In the genomic region with DNA sequence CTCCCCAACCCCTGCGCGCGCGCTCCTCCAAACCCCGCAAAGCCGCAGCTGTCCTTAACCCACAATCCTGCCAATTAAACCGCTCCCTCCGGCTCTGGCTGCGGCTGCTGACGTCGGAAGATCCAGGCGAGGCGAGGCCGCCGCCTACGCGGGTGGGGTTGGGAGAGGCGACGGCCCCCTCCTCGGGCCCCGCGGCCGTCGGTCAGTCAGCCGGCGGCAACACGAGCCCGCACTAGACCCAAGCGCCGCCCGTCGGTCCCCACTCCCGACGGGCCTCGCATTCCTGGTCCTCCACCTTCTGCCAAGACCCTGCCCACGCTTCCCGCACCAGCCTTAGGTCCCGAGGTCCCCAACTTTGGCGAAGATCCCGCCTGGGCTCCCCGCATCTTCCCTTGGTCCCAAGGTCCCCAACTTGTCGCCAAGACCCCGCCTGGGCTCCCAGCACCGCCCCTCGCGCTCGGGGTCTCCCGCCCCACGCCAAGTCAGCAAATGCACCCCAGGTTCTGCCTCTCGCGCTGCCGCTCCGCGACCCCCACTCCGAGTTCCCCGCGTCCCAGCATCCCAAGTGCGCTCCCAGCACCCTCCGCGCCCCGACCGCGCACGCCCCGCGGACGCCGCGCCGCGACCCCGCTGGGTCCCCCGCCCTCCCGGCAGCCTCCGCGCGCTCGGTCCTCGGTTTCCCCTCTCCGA, we compare ENCODE assay signal across 9 cellular contexts.
DNase-seq lines count a peak whose midpoint lies in the region; ATAC-seq, FAIRE-seq and TF ChIP-seq lines count a peak whose summit lies in the region.
"Had no signal": no experiment of that assay in that cellular context is flagged by ENCODE, and none has a peak within 500 bp of the region (broad histone marks: within the 10 kb centered on the region; RNA-seq: fewer than 3 reads in every experiment).

No MANE protein-coding gene starts in this region.

- no peaks in the 10 kb centered on the region for H3K79me1 ChIP-seq in H1 (ENCODE audit: low read depth, low read length)

- peaks cover 9% of the 10 kb centered on the region; the same call in 1 of the 2 replicates for H3K23me2 ChIP-seq in H1 (ENCODE audit: low read depth, low read length)

- H3K4me3 Mint-ChIP-seq in mesothelial cell of epicardium, result peak overlapping the region; percentile 44
- H3K4me3 Mint-ChIP-seq: activated CD8-positive, alpha-beta T cell treated with anti-CD3 and anti-CD28 coated beads for 36 hours had no signal

- no peak for TF ChIP-seq POLR2A in H1 (IDR thresholded peaks at IDR 0.05; ENCODE audit: control extremely low read depth in 1 of 2, low read depth in 2 of 2, low read length in 2 of 2)

- no peak overlapping the region for H3K9ac ChIP-seq in H1 (replicated peaks in 1 of 4; ENCODE audit: extremely low read depth in 1 of 4, low read depth in 3 of 4, low read length in 3 of 4)

- no peak for FAIRE-seq in H1 (lab: Jason Lieb, UNC)

- H2AFZ ChIP-seq in H1 (ENCODE audit: low read length), result peak overlapping the region; percentile 68; the same call in 1 of the 2 replicates

- H3K27me3 ChIP-seq in H1 (replicated peaks in 1 of 4; ENCODE audit: control insufficient read depth in 3 of 4, extremely low read depth in 1 of 4, insufficient read depth in 3 of 4, low read length in 3 of 4) (peaks cover 20 to 76% (median 51%) of the 10 kb centered on the region in 4 experiments), MG63 (peaks cover 7% of the 10 kb centered on the region; the same call in 1 of the 2 replicates)

- CTCF ChIA-PET in H1 (lab: Charles Lee; ENCODE audit: partially characterized antibody), result interaction anchor here (0.5 to 5.5 kb wide), 8 partner anchors 11 to 178 kb away, joined by 3 to 89 read pairs (median 4); no protein-coding TSS in a partner anchor

- no peaks in the 10 kb centered on the region for H3K36me3 Mint-ChIP-seq in mesothelial cell of epicardium

- peak; percentile 43 for DNase-seq in activated effector memory CD4-positive, alpha-beta T cell treated with anti-CD3 and anti-CD28 coated beads, Interleukin-2, amount 50 U/mL, for 16 hours
- DNase-seq in activated effector memory CD4-positive, alpha-beta T cell treated with Interleukin-2 at 50 U/mL for 16 hours, result no peak
- DNase-seq in H1 (ENCODE audit: low read depth in 1 of 2, low spot score in 2 of 2) (peak in 1 of 2 experiments; percentile 58), mesothelial cell of epicardium (ENCODE audit: low spot score in 2 of 2, unreplicated experiment in 2 of 2) (no peak), medulla oblongata (ENCODE audit: extremely low spot score) (no peak), MG63 (no peak)
- DNase-seq: activated CD8-positive, alpha-beta T cell treated with anti-CD3 and anti-CD28 coated beads for 36 hours had no signal

- peak overlapping the region; percentile 30 for H4K5ac ChIP-seq in H1 (ENCODE audit: insufficient read length, low read depth, low read length)

- no peak for TF ChIP-seq EP300 in H1 (IDR thresholded peaks at IDR 0.05; ENCODE audit: borderline replicate concordance in 1 of 2, low read depth in 2 of 2, low read length in 2 of 2)

- H2BK20ac ChIP-seq in H1 (ENCODE audit: low read length), result no peak overlapping the region

- no peak overlapping the region for H2AK5ac ChIP-seq in H1 (ENCODE audit: low read depth, low read length)

- no peaks in the 10 kb centered on the region for H3K9me3 Mint-ChIP-seq in mesothelial cell of epicardium
- H3K9me3 Mint-ChIP-seq: activated CD8-positive, alpha-beta T cell treated with anti-CD3 and anti-CD28 coated beads for 36 hours had no signal

- H3K4me2 ChIP-seq in H1 (ENCODE audit: insufficient read depth in 1 of 2, low read depth in 2 of 2, low read length in 2 of 2), result peak overlapping the region; percentile 82 to 90

- no peak for TF ChIP-seq CTCF in H1 (IDR thresholded peaks at IDR 0.05; ENCODE audit: control extremely low read depth in 1 of 3, insufficient read depth in 1 of 3, low read depth in 1 of 3, low read length in 3 of 3)
- no peak for TF ChIP-seq CTCF in mesothelial cell of epicardium (IDR thresholded peaks at IDR 0.05; ENCODE audit: unreplicated experiment)

- H2BK120ac ChIP-seq in H1 (replicated peaks; ENCODE audit: low read depth, low read length), result no peak overlapping the region

- H3K23ac ChIP-seq in H1 (ENCODE audit: insufficient read length), result no peak overlapping the region

- H3K9me3 ChIP-seq in H1 (ENCODE audit: insufficient read depth in 2 of 2, low read depth in 1 of 2, low read length in 1 of 2) (no peaks in the 10 kb centered on the region), MG63 (no peaks in the 10 kb centered on the region)

- no peak overlapping the region for H3K4ac ChIP-seq in H1 (replicated peaks; ENCODE audit: insufficient read length, low read depth, low read length)

- H3K4me1 Mint-ChIP-seq in mesothelial cell of epicardium, result peaks cover 8% of the 10 kb centered on the region

- no peaks in the 10 kb centered on the region for H3K36me3 ChIP-seq in H1 (ENCODE audit: control insufficient read depth in 2 of 4, insufficient read depth in 4 of 4, low read length in 3 of 4)
- H3K36me3 ChIP-seq in urinary bladder (ENCODE audit: insufficient read depth), result no peaks in the 10 kb centered on the region
- no peaks in the 10 kb centered on the region for H3K36me3 ChIP-seq in MG63

- H4K8ac ChIP-seq in H1 (ENCODE audit: extremely low read depth, insufficient read depth, low read length), result no peak overlapping the region; the same call in 1 of the 2 replicates

- no peak for TF ChIP-seq RAD21 in H1 (IDR thresholded peaks at IDR 0.05 in 1 of 2, conservative IDR thresholded peaks at IDR 0.05 in 1 of 2; ENCODE audit: low read depth in 2 of 2, low read length in 2 of 2)

- POLR2A ChIA-PET in H1 (lab: Charles Lee; ENCODE audit: partially characterized antibody), result interaction anchor here (0.9 kb wide), 2 partner anchors 36 to 212 kb away, joined by 3 to 4 read pairs; no protein-coding TSS in a partner anchor

- no peak overlapping the region; the same call in none of the 2 replicates for H3K18ac ChIP-seq in H1 (ENCODE audit: extremely low read depth, low read length)

- H3K4me3 ChIP-seq in H1 (ENCODE audit: extremely low read depth in 1 of 4, insufficient read depth in 2 of 4, low read depth in 3 of 4, low read length in 4 of 4), result peak overlapping the region; percentile 38 to 72 (median 48)
- H3K4me3 ChIP-seq in urinary bladder (ENCODE audit: low read depth, low read length), result peak overlapping the region; percentile 6
- no peak overlapping the region for H3K4me3 ChIP-seq in MG63

- H2BK12ac ChIP-seq in H1 (ENCODE audit: low read depth, low read length), result no peak overlapping the region

- no peaks in the 10 kb centered on the region for H3K79me2 ChIP-seq in H1 (ENCODE audit: control insufficient read depth in 1 of 2, insufficient read depth in 2 of 2, low read length in 2 of 2)

- H3K27ac Mint-ChIP-seq in mesothelial cell of epicardium, result no peak overlapping the region
- H3K27ac Mint-ChIP-seq: activated CD8-positive, alpha-beta T cell treated with anti-CD3 and anti-CD28 coated beads for 36 hours had no signal

- 3% methylated on average over 32 of the region's 80 CpGs; no CpG with 5 or more reads in 1 of the 2 experiments for WGBS in H1 (ENCODE audit: extremely low coverage in 1 of 2, insufficient coverage in 1 of 2, insufficient read length in 1 of 2, insufficient replicate concordance in 2 of 2, low coverage in 1 of 2, low lambda C conversion rate in 2 of 2, missing lambda C conversion rate in 1 of 2), 2 experiments
- WGBS in urinary bladder, result 1% methylated on average over 80 of the region's 80 CpGs

- peaks cover 0 to 13% (median 5%) of the 10 kb centered on the region in 4 experiments; a peak in 5 of 7 replicates for H3K4me1 ChIP-seq in H1 (replicated peaks in 1 of 4; ENCODE audit: control insufficient read depth in 3 of 4, insufficient read depth in 4 of 4, low read length in 3 of 4)
- no peaks in the 10 kb centered on the region for H3K4me1 ChIP-seq in urinary bladder (ENCODE audit: insufficient read depth)

- peak overlapping the region; percentile 92; the same call in 1 of the 2 replicates for H2BK15ac ChIP-seq in H1 (ENCODE audit: low read length)

- peak overlapping the region; percentile 57 for H4K91ac ChIP-seq in H1 (replicated peaks; ENCODE audit: insufficient read length, low read length)

- peaks cover 0 to 2% of the 10 kb centered on the region in 2 experiments for H4K20me1 ChIP-seq in H1 (replicated peaks in 1 of 2; ENCODE audit: control insufficient read depth in 1 of 2, insufficient read depth in 2 of 2, low read length in 2 of 2)

- H3K14ac ChIP-seq in H1 (ENCODE audit: insufficient read length), result no peak overlapping the region

- no peak overlapping the region for H3K27ac ChIP-seq in H1 (ENCODE audit: low read depth, low read length)
- H3K27ac ChIP-seq in urinary bladder (ENCODE audit: low read depth), result no peak overlapping the region

- peaks cover 95% of the 10 kb centered on the region for H3K27me3 Mint-ChIP-seq in mesothelial cell of epicardium (ENCODE audit: low read depth)

- H3K56ac ChIP-seq in H1 (replicated peaks; ENCODE audit: insufficient read length, low read depth, low read length), result no peak overlapping the region

- no peak overlapping the region for H2BK5ac ChIP-seq in H1 (ENCODE audit: low read depth, low read length)

- ATAC-seq in GM21737 (IDR thresholded peaks at IDR 0.05; ENCODE audit: unreplicated experiment), result no peak

TF ChIP-seq in H1, 55 proteins besides CTCF, POLR2A, EP300 and RAD21:
- peak; percentile 80 for TF ChIP-seq SUZ12 (IDR thresholded peaks at IDR 0.05; ENCODE audit: low read length)
- TF ChIP-seq EZH2 (IDR thresholded peaks at IDR 0.05; ENCODE audit: low read depth, low read length, severe bottlenecking), result peak; percentile 86
- no peak for TF ChIP-seq BCL11A (IDR thresholded peaks at IDR 0.05; ENCODE audit: low read depth in 2 of 2, low read length in 2 of 2)
- TF ChIP-seq RBBP5 (IDR thresholded peaks at IDR 0.05; ENCODE audit: borderline replicate concordance, low read depth, low read length), result 0 out of 2 replicates have a peak, but pooled peaks have one; percentile 13
- TF ChIP-seq CREB1 (IDR thresholded peaks at IDR 0.05), result 0 out of 2 replicates have a peak, but pooled peaks have one; percentile 19
- TF ChIP-seq, protein P1, sequence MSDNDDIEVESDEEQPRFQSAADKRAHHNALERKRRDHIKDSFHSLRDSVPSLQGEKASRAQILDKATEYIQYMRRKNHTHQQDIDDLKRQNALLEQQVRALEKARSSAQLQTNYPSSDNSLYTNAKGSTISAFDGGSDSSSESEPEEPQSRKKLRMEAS (IDR thresholded peaks at IDR 0.05), result peak; percentile 33; the same call in 1 of the 2 replicates
- TF ChIP-seq KDM4A (IDR thresholded peaks at IDR 0.05; ENCODE audit: low read depth, low read length, severe bottlenecking), result peak; percentile 84
- TF ChIP-seq ATF3 (IDR thresholded peaks at IDR 0.05; ENCODE audit: insufficient read depth, low read depth, low read length), result no peak
- no peak for TF ChIP-seq FOSL1 (IDR thresholded peaks at IDR 0.05; ENCODE audit: insufficient read depth, low read depth, low read length)
